In the genomic region with DNA sequence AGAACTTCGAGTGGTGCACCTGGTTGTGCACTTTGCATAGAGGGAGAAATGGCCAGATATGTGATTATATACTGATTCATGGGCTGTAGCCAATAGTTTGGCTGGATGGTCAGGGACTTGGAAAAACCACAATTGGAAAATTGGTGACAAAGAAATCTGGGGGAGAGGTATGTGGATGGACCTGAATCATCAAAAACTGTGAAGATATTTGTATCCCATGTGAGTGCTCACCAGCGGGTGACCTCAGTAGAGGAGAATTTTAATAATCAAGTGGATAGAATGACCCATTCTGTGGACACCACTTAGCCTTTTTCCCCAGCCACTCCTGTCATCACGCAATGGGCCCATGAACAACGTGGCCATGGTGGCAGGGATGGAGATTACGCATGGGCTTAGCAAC, we compare ENCODE assay signal across 8 cellular contexts.
"Had no signal": no experiment of that assay in that cellular context is flagged by ENCODE, and none has a peak within 500 bp of the region (broad histone marks: within the 10 kb centered on the region; RNA-seq: fewer than 3 reads in every experiment).

No MANE protein-coding gene starts in this region.

- H3K4me1 ChIP-seq: HAP-1 had no signal

- FAIRE-seq: HepG2 had no signal

- H3K27ac ChIP-seq: HL-60 had no signal

- H3K27ac Mint-ChIP-seq: IgD-negative memory B cell had no signal

- H3K36me3 ChIP-seq: HAP-1 had no signal

- H3K4me3 ChIP-seq: HAP-1 had no signal

- H3K4me3 Mint-ChIP-seq: IgD-negative memory B cell had no signal

- ATAC-seq: HCT116, HepG2 had no signal

- DNase-seq: GOT3, H7, KBM-7 had no signal

- H3K36me3 Mint-ChIP-seq: IgD-negative memory B cell had no signal
